In the genomic region with DNA sequence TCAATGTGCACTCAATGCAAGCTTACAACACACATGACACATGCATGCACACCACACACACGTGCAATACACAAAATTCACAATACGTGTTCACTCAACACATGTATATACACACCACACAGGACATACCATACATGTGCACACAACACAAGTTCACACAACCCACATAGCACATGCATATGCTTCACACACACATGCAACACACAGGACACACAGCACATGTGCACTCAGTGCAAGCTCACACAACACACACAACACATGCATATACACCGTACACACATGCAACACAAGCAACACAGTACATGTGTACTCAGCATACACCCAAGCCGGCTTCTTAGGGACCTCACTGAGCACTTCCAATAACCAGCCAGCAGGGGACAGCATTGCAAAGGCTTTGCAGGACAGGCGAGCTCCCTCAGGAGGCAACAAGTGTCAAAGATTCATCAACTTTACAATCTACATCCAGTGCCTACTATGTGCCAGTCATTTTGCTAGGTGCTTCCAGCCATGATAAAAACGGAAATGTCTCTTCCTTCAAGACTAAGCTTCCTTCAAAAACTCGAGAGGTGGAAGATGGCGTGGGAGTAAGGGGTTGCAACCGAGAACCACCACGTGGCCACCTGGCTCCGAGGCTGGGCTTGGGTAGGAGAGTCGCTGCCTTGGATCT, we compare ENCODE assay signal across 1 cellular context.
TF ChIP-seq lines count a peak whose summit lies in the region.

No MANE protein-coding gene starts in this region.

TF ChIP-seq in HEK293, 187 proteins besides CTCF, POLR2A, EP300 and RAD21 (continued from another document):
- TF ChIP-seq, protein P1, sequence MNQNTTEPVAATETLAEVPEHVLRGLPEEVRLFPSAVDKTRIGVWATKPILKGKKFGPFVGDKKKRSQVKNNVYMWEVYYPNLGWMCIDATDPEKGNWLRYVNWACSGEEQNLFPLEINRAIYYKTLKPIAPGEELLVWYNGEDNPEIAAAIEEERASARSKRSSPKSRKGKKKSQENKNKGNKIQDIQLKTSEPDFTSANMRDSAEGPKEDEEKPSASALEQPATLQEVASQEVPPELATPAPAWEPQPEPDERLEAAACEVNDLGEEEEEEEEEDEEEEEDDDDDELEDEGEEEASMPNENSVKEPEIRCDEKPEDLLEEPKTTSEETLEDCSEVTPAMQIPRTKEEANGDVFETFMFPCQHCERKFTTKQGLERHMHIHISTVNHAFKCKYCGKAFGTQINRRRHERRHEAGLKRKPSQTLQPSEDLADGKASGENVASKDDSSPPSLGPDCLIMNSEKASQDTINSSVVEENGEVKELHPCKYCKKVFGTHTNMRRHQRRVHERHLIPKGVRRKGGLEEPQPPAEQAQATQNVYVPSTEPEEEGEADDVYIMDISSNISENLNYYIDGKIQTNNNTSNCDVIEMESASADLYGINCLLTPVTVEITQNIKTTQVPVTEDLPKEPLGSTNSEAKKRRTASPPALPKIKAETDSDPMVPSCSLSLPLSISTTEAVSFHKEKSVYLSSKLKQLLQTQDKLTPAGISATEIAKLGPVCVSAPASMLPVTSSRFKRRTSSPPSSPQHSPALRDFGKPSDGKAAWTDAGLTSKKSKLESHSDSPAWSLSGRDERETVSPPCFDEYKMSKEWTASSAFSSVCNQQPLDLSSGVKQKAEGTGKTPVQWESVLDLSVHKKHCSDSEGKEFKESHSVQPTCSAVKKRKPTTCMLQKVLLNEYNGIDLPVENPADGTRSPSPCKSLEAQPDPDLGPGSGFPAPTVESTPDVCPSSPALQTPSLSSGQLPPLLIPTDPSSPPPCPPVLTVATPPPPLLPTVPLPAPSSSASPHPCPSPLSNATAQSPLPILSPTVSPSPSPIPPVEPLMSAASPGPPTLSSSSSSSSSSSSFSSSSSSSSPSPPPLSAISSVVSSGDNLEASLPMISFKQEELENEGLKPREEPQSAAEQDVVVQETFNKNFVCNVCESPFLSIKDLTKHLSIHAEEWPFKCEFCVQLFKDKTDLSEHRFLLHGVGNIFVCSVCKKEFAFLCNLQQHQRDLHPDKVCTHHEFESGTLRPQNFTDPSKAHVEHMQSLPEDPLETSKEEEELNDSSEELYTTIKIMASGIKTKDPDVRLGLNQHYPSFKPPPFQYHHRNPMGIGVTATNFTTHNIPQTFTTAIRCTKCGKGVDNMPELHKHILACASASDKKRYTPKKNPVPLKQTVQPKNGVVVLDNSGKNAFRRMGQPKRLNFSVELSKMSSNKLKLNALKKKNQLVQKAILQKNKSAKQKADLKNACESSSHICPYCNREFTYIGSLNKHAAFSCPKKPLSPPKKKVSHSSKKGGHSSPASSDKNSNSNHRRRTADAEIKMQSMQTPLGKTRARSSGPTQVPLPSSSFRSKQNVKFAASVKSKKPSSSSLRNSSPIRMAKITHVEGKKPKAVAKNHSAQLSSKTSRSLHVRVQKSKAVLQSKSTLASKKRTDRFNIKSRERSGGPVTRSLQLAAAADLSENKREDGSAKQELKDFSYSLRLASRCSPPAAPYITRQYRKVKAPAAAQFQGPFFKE (tag by site-specific recombination; IDR thresholded peaks at IDR 0.05; ENCODE audit: borderline replicate concordance): 0 out of 2 replicates have a peak, but pooled peaks have one; percentile 74
- TF ChIP-seq, protein P2, sequence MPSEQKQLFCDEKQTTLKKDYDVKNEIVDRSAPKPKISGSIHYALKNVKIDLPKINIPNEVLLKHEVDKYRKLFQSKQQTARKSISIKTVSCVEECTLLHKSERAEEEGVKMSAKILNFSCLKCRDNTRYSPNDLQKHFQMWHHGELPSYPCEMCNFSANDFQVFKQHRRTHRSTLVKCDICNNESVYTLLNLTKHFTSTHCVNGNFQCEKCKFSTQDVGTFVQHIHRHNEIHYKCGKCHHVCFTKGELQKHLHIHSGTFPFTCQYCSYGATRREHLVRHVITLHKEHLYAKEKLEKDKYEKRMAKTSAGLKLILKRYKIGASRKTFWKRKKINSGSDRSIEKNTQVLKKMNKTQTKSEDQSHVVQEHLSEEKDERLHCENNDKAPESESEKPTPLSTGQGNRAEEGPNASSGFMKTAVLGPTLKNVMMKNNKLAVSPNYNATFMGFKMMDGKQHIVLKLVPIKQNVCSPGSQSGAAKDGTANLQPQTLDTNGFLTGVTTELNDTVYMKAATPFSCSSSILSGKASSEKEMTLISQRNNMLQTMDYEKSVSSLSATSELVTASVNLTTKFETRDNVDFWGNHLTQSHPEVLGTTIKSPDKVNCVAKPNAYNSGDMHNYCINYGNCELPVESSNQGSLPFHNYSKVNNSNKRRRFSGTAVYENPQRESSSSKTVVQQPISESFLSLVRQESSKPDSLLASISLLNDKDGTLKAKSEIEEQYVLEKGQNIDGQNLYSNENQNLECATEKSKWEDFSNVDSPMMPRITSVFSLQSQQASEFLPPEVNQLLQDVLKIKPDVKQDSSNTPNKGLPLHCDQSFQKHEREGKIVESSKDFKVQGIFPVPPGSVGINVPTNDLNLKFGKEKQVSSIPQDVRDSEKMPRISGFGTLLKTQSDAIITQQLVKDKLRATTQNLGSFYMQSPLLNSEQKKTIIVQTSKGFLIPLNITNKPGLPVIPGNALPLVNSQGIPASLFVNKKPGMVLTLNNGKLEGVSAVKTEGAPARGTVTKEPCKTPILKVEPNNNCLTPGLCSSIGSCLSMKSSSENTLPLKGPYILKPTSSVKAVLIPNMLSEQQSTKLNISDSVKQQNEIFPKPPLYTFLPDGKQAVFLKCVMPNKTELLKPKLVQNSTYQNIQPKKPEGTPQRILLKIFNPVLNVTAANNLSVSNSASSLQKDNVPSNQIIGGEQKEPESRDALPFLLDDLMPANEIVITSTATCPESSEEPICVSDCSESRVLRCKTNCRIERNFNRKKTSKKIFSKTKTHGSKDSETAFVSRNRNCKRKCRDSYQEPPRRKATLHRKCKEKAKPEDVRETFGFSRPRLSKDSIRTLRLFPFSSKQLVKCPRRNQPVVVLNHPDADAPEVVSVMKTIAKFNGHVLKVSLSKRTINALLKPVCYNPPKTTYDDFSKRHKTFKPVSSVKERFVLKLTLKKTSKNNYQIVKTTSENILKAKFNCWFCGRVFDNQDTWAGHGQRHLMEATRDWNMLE (tag by site-specific recombination; conservative IDR thresholded peaks at IDR 0.05; ENCODE audit: low read depth): no peak
- TF ChIP-seq SETDB1 (IDR thresholded peaks at IDR 0.05; ENCODE audit: insufficient read length, low read length): no peak
- TF ChIP-seq ZFP69B (tag by site-specific recombination; IDR thresholded peaks at IDR 0.05): no peak
- no peak for TF ChIP-seq ZNF521 (tag by site-specific recombination; IDR thresholded peaks at IDR 0.05)
- TF ChIP-seq, protein P3, sequence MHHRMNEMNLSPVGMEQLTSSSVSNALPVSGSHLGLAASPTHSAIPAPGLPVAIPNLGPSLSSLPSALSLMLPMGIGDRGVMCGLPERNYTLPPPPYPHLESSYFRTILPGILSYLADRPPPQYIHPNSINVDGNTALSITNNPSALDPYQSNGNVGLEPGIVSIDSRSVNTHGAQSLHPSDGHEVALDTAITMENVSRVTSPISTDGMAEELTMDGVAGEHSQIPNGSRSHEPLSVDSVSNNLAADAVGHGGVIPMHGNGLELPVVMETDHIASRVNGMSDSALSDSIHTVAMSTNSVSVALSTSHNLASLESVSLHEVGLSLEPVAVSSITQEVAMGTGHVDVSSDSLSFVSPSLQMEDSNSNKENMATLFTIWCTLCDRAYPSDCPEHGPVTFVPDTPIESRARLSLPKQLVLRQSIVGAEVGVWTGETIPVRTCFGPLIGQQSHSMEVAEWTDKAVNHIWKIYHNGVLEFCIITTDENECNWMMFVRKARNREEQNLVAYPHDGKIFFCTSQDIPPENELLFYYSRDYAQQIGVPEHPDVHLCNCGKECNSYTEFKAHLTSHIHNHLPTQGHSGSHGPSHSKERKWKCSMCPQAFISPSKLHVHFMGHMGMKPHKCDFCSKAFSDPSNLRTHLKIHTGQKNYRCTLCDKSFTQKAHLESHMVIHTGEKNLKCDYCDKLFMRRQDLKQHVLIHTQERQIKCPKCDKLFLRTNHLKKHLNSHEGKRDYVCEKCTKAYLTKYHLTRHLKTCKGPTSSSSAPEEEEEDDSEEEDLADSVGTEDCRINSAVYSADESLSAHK (tag by site-specific recombination; IDR thresholded peaks at IDR 0.05): no peak
- no peak for TF ChIP-seq ZNF211 (tag by site-specific recombination; IDR thresholded peaks at IDR 0.05; ENCODE audit: low read depth)
- TF ChIP-seq ZNF571 (tag by site-specific recombination; IDR thresholded peaks at IDR 0.05): no peak
- TF ChIP-seq ZNF302 (tag by site-specific recombination; IDR thresholded peaks at IDR 0.05; ENCODE audit: low read depth): no peak
